ENCODE assay signal across 1 cellular context in the genomic region with DNA sequence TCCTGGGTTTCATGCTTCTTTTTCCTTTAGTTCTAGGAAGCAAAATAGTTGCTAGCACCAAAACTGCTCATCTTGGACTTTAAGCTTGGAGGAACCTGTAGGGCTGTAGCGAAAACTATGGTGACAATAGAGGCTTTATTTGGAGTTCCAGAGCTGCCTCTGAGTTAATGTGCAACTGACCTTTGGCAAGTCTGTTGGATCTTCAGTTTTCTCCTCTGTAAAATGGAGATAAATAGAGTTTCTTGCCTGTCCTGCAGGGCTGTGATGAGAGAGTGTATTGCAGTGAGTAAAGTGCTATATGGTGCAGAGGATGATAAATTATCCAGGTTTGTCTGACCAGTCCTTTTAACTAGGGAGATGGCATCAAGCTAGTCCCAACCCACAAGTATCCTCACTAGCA.
TF ChIP-seq lines count a peak whose summit lies in the region.

No MANE protein-coding gene starts in this region.

TF ChIP-seq in HepG2, 621 proteins besides CTCF, POLR2A, EP300 and RAD21 (continued from another document):
- TF ChIP-seq ZNF567 (CRISPR knock-in tag; IDR thresholded peaks at IDR 0.05; ENCODE audit: borderline replicate concordance): no peak
- no peak for TF ChIP-seq ZNF543 (CRISPR knock-in tag; IDR thresholded peaks at IDR 0.05)
- TF ChIP-seq ZFP1 (CRISPR knock-in tag; IDR thresholded peaks at IDR 0.05): no peak
- TF ChIP-seq HCFC1 (IDR thresholded peaks at IDR 0.05; ENCODE audit: low read depth, low read length): no peak
- TF ChIP-seq TRIM22 (IDR thresholded peaks at IDR 0.05): no peak
- TF ChIP-seq, protein P1, sequence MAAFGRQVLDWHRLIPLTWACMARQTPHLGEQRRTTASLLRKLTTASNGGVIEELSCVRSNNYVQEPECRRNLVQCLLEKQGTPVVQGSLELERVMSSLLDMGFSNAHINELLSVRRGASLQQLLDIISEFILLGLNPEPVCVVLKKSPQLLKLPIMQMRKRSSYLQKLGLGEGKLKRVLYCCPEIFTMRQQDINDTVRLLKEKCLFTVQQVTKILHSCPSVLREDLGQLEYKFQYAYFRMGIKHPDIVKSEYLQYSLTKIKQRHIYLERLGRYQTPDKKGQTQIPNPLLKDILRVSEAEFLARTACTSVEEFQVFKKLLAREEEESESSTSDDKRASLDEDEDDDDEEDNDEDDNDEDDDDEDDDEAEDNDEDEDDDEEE (CRISPR knock-in tag; IDR thresholded peaks at IDR 0.05): no peak
- peak; percentile 42; the same call in 1 of the 2 replicates for TF ChIP-seq ELF3 (CRISPR knock-in tag; IDR thresholded peaks at IDR 0.05)
- no peak for TF ChIP-seq U2AF2 (IDR thresholded peaks at IDR 0.05; ENCODE audit: low read depth, low read length)
- no peak for TF ChIP-seq ZNF414 (CRISPR knock-in tag; IDR thresholded peaks at IDR 0.05)
- no peak for TF ChIP-seq AKAP8 (CRISPR knock-in tag; IDR thresholded peaks at IDR 0.05)
- TF ChIP-seq HMGXB4 (CRISPR knock-in tag; IDR thresholded peaks at IDR 0.05; ENCODE audit: borderline replicate concordance in 1 of 2, low read depth in 1 of 2): no peak
- TF ChIP-seq, protein P2, sequence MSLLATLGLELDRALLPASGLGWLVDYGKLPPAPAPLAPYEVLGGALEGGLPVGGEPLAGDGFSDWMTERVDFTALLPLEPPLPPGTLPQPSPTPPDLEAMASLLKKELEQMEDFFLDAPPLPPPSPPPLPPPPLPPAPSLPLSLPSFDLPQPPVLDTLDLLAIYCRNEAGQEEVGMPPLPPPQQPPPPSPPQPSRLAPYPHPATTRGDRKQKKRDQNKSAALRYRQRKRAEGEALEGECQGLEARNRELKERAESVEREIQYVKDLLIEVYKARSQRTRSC (CRISPR knock-in tag; IDR thresholded peaks at IDR 0.05; ENCODE audit: low read depth): no peak
- TF ChIP-seq, protein P3, sequence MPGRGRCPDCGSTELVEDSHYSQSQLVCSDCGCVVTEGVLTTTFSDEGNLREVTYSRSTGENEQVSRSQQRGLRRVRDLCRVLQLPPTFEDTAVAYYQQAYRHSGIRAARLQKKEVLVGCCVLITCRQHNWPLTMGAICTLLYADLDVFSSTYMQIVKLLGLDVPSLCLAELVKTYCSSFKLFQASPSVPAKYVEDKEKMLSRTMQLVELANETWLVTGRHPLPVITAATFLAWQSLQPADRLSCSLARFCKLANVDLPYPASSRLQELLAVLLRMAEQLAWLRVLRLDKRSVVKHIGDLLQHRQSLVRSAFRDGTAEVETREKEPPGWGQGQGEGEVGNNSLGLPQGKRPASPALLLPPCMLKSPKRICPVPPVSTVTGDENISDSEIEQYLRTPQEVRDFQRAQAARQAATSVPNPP (CRISPR knock-in tag; IDR thresholded peaks at IDR 0.05): no peak
- TF ChIP-seq, protein P4, sequence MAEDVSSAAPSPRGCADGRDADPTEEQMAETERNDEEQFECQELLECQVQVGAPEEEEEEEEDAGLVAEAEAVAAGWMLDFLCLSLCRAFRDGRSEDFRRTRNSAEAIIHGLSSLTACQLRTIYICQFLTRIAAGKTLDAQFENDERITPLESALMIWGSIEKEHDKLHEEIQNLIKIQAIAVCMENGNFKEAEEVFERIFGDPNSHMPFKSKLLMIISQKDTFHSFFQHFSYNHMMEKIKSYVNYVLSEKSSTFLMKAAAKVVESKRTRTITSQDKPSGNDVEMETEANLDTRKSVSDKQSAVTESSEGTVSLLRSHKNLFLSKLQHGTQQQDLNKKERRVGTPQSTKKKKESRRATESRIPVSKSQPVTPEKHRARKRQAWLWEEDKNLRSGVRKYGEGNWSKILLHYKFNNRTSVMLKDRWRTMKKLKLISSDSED (CRISPR knock-in tag; IDR thresholded peaks at IDR 0.05): no peak
- TF ChIP-seq, protein P5, sequence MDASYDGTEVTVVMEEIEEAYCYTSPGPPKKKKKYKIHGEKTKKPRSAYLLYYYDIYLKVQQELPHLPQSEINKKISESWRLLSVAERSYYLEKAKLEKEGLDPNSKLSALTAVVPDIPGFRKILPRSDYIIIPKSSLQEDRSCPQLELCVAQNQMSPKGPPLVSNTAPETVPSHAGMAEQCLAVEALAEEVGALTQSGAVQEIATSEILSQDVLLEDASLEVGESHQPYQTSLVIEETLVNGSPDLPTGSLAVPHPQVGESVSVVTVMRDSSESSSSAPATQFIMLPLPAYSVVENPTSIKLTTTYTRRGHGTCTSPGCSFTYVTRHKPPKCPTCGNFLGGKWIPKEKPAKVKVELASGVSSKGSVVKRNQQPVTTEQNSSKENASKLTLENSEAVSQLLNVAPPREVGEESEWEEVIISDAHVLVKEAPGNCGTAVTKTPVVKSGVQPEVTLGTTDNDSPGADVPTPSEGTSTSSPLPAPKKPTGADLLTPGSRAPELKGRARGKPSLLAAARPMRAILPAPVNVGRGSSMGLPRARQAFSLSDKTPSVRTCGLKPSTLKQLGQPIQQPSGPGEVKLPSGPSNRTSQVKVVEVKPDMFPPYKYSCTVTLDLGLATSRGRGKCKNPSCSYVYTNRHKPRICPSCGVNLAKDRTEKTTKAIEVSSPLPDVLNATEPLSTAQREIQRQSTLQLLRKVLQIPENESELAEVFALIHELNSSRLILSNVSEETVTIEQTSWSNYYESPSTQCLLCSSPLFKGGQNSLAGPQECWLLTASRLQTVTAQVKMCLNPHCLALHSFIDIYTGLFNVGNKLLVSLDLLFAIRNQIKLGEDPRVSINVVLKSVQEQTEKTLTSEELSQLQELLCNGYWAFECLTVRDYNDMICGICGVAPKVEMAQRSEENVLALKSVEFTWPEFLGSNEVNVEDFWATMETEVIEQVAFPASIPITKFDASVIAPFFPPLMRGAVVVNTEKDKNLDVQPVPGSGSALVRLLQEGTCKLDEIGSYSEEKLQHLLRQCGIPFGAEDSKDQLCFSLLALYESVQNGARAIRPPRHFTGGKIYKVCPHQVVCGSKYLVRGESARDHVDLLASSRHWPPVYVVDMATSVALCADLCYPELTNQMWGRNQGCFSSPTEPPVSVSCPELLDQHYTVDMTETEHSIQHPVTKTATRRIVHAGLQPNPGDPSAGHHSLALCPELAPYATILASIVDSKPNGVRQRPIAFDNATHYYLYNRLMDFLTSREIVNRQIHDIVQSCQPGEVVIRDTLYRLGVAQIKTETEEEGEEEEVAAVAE (CRISPR knock-in tag; IDR thresholded peaks at IDR 0.05; ENCODE audit: borderline replicate concordance): no peak
- no peak for TF ChIP-seq SYNCRIP (IDR thresholded peaks at IDR 0.05; ENCODE audit: insufficient read depth, low read depth, low read length)
- no peak for TF ChIP-seq TBX2 (CRISPR knock-in tag; IDR thresholded peaks at IDR 0.05; ENCODE audit: borderline replicate concordance)
- TF ChIP-seq, protein P6, sequence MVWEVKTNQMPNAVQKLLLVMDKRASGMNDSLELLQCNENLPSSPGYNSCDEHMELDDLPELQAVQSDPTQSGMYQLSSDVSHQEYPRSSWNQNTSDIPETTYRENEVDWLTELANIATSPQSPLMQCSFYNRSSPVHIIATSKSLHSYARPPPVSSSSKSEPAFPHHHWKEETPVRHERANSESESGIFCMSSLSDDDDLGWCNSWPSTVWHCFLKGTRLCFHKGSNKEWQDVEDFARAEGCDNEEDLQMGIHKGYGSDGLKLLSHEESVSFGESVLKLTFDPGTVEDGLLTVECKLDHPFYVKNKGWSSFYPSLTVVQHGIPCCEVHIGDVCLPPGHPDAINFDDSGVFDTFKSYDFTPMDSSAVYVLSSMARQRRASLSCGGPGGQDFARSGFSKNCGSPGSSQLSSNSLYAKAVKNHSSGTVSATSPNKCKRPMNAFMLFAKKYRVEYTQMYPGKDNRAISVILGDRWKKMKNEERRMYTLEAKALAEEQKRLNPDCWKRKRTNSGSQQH (CRISPR knock-in tag; IDR thresholded peaks at IDR 0.05; ENCODE audit: low read depth): no peak
- TF ChIP-seq DPF2 (CRISPR knock-in tag; IDR thresholded peaks at IDR 0.05; ENCODE audit: borderline replicate concordance, low read depth): no peak
- no peak for TF ChIP-seq ADNP (CRISPR knock-in tag; IDR thresholded peaks at IDR 0.05)
- no peak for TF ChIP-seq ZNF260 (CRISPR knock-in tag; IDR thresholded peaks at IDR 0.05; ENCODE audit: borderline replicate concordance, low read depth)
- TF ChIP-seq ZNF879 (CRISPR knock-in tag; IDR thresholded peaks at IDR 0.05): no peak
- TF ChIP-seq IRF2 (CRISPR knock-in tag; IDR thresholded peaks at IDR 0.05): 0 out of 2 replicates have a peak, but pooled peaks have one; percentile 33
- TF ChIP-seq ZNF224 (CRISPR knock-in tag; IDR thresholded peaks at IDR 0.05): no peak
- TF ChIP-seq, protein P7, sequence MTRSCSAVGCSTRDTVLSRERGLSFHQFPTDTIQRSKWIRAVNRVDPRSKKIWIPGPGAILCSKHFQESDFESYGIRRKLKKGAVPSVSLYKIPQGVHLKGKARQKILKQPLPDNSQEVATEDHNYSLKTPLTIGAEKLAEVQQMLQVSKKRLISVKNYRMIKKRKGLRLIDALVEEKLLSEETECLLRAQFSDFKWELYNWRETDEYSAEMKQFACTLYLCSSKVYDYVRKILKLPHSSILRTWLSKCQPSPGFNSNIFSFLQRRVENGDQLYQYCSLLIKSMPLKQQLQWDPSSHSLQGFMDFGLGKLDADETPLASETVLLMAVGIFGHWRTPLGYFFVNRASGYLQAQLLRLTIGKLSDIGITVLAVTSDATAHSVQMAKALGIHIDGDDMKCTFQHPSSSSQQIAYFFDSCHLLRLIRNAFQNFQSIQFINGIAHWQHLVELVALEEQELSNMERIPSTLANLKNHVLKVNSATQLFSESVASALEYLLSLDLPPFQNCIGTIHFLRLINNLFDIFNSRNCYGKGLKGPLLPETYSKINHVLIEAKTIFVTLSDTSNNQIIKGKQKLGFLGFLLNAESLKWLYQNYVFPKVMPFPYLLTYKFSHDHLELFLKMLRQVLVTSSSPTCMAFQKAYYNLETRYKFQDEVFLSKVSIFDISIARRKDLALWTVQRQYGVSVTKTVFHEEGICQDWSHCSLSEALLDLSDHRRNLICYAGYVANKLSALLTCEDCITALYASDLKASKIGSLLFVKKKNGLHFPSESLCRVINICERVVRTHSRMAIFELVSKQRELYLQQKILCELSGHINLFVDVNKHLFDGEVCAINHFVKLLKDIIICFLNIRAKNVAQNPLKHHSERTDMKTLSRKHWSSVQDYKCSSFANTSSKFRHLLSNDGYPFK (CRISPR knock-in tag; IDR thresholded peaks at IDR 0.05; ENCODE audit: borderline replicate concordance): no peak
- no peak for TF ChIP-seq ARID2 (CRISPR knock-in tag; IDR thresholded peaks at IDR 0.05; ENCODE audit: borderline replicate concordance)
- TF ChIP-seq TBP (CRISPR knock-in tag; IDR thresholded peaks at IDR 0.05): no peak
- peak; percentile 58; the same call in 1 of the 2 replicates for TF ChIP-seq SOX5 (CRISPR knock-in tag; IDR thresholded peaks at IDR 0.05; ENCODE audit: borderline replicate concordance)
- TF ChIP-seq PHF5A (CRISPR knock-in tag; IDR thresholded peaks at IDR 0.05; ENCODE audit: low read depth, unreplicated experiment): no peak
TF ChIP-seq in HepG2: peak in this region for 42.
